8 cellular contexts compared by ENCODE assay signal in genomic region chr9:28774433-28775029, GRCh38.
DNase-seq lines count a peak whose midpoint lies in the region; ATAC-seq, FAIRE-seq and TF ChIP-seq lines count a peak whose summit lies in the region.

No MANE protein-coding gene starts in this region.

- no peaks in the 10 kb centered on the region for H3K9me3 Mint-ChIP-seq in type B pancreatic cell
- H3K9me3 Mint-ChIP-seq in CD4-positive, alpha-beta T cell: no peaks in the 10 kb centered on the region

- H3K9me2 ChIP-seq in PC-9 (ENCODE audit: insufficient read depth): no peaks in the 10 kb centered on the region

- DNase-seq in HuH-7 (ENCODE audit: low spot score) (peak; percentile 1), PC-9 (no peak), fibroblast of villous mesenchyme (ENCODE audit: low read depth) (peak; percentile 61), type B pancreatic cell (ENCODE audit: extremely low spot score, unreplicated experiment) (no peak), NCI-H1930 (lab: John Stamatoyannopoulos, UW) (no peak)
- no peak for DNase-seq in CD4-positive, alpha-beta T cell

- H3K27ac ChIP-seq in PC-9: no peak overlapping the region
- no peak overlapping the region for H3K27ac ChIP-seq in CD4-positive, alpha-beta T cell (ENCODE audit: low read depth, low read length)

- H3K36me3 Mint-ChIP-seq in type B pancreatic cell: no peaks in the 10 kb centered on the region
- H3K36me3 Mint-ChIP-seq in CD4-positive, alpha-beta T cell (ENCODE audit: low read depth): no peaks in the 10 kb centered on the region

- H3K36me3 ChIP-seq in PC-9 (ENCODE audit: low read depth): no peaks in the 10 kb centered on the region

- H3K4me3 Mint-ChIP-seq in type B pancreatic cell: no peak overlapping the region
- H3K4me3 Mint-ChIP-seq in CD4-positive, alpha-beta T cell: no peak overlapping the region

- H3K27me3 ChIP-seq in PC-9 (ENCODE audit: insufficient read depth, low read depth): no peaks in the 10 kb centered on the region
- H3K27me3 ChIP-seq in CD4-positive, alpha-beta T cell (ENCODE audit: control insufficient read depth, insufficient read depth, low read length): no peaks in the 10 kb centered on the region

- H3K4me1 Mint-ChIP-seq in type B pancreatic cell (ENCODE audit: unreplicated experiment): peaks cover 5% of the 10 kb centered on the region
- no peaks in the 10 kb centered on the region for H3K4me1 Mint-ChIP-seq in CD4-positive, alpha-beta T cell (ENCODE audit: low read depth)

- POLR2A ChIA-PET in PC-9 (lab: Charles Lee; ENCODE audit: unreplicated experiment): no interaction called here
- POLR2A ChIA-PET in CD4-positive, alpha-beta T cell (lab: Charles Lee): no interaction called here

- H3K4me3 ChIP-seq in PC-9 (no peak overlapping the region), fibroblast of villous mesenchyme (ENCODE audit: low read depth, low read length) (no peak overlapping the region)

- BruUV-seq in PC-9 (replicated peaks; lab: Mats Ljungman, UMichigan): no TSS peak

- H3K4me2 ChIP-seq in PC-9: no peak overlapping the region

- H3K9me3 ChIP-seq in PC-9 (ENCODE audit: insufficient read depth, low read depth): no peaks in the 10 kb centered on the region
- no peaks in the 10 kb centered on the region for H3K9me3 ChIP-seq in CD4-positive, alpha-beta T cell (ENCODE audit: control insufficient read depth, low read length)

- H2AFZ ChIP-seq in PC-9: no peak overlapping the region

- H4K20me1 ChIP-seq in PC-9 (ENCODE audit: insufficient read depth): no peaks in the 10 kb centered on the region

- no peak overlapping the region for H3K27ac Mint-ChIP-seq in type B pancreatic cell
- no peak overlapping the region for H3K27ac Mint-ChIP-seq in CD4-positive, alpha-beta T cell

- H3K79me2 ChIP-seq in PC-9 (ENCODE audit: low read depth): no peaks in the 10 kb centered on the region

- CTCF ChIA-PET in PC-9 (lab: Charles Lee): interaction anchor here (0.7 kb wide), 4 partner anchors 10 to 418 kb away, joined by 3 to 5 read pairs (median 4); no protein-coding TSS in a partner anchor
- CTCF ChIA-PET in CD4-positive, alpha-beta T cell (lab: Charles Lee): no interaction called here

- no peak for ATAC-seq in CD4-positive, alpha-beta T cell (ENCODE audit: poor library complexity)
- no peak for ATAC-seq in HG02571 (IDR thresholded peaks at IDR 0.05; ENCODE audit: unreplicated experiment)

- H3K4me1 ChIP-seq in PC-9 (replicated peaks; ENCODE audit: insufficient read depth): no peaks in the 10 kb centered on the region

- peaks cover 6% of the 10 kb centered on the region for H3K27me3 Mint-ChIP-seq in type B pancreatic cell
- no peaks in the 10 kb centered on the region for H3K27me3 Mint-ChIP-seq in CD4-positive, alpha-beta T cell

- FAIRE-seq in G401.6 (lab: Jason Lieb, UNC): peak; percentile 95

- no peaks in the 10 kb centered on the region for H3F3A ChIP-seq in PC-9 (ENCODE audit: insufficient read depth, low read depth)

- intact Hi-C loops in PC-9 (cut with micrococcal nuclease; ENCODE audit: unreplicated experiment): loop anchor here (5.0 kb wide), 1 partner anchor 438 kb away; the partner anchor contains the start of gene LINGO2
- intact Hi-C loops in CD4-positive, alpha-beta T cell (cut with DNase I, micrococcal nuclease): no loop called here

- TF ChIP-seq CTCF in PC-9 (conservative IDR thresholded peaks at IDR 0.05) (peak; percentile 36; the same call in 1 of the 2 replicates), fibroblast of villous mesenchyme (IDR thresholded peaks at IDR 0.05; ENCODE audit: insufficient read depth, low read depth, low read length) (peak; percentile 66), type B pancreatic cell (conservative IDR thresholded peaks at IDR 0.05) (peak; percentile 87)
- TF ChIP-seq CTCF in CD4-positive, alpha-beta T cell (IDR thresholded peaks at IDR 0.05): no peak

Comparison
In these comparisons a context has a peak if more than half of its experiments do, and no peak if none do; other contexts are left out.
1. DNase-seq: peak in HuH-7 (single experiment) and fibroblast of villous mesenchyme (single experiment); none in PC-9 (0 of 2), type B pancreatic cell (single experiment), CD4-positive, alpha-beta T cell (0 of 10) and NCI-H1930 (0 of 2).